In the genomic region with DNA sequence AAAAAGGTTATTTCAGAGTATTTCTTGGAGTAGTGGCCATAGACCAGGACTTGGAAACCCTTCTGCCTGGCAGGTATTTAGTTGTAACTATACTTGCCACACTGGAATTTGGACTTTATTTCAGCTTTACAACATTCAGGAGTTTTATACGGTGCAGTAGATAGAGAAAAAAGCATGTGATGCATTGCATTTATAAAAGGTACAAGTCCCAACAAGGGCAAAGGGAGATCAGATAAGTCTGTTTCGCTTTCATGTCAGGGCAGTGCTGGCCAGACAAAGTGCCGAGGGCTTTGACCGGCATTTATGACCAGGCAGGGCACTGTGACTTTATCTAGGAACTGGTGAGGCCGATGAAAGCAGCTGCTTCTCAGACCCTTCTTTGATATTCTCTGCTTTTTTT, we compare ENCODE assay signal across 1 cellular context.
TF ChIP-seq lines count a peak whose summit lies in the region.

No MANE protein-coding gene starts in this region.

TF ChIP-seq in IMR-90, 13 proteins besides CTCF, POLR2A, EP300 and RAD21 (continued from another document):
- TF ChIP-seq USF2 (IDR thresholded peaks at IDR 0.05; ENCODE audit: low read depth, low read length): no peak
- no peak for TF ChIP-seq MAFK (IDR thresholded peaks at IDR 0.05; ENCODE audit: low read depth, low read length)
- TF ChIP-seq BHLHE40 (IDR thresholded peaks at IDR 0.05; ENCODE audit: low read depth, low read length): no peak
- no peak for TF ChIP-seq NFE2L2 (IDR thresholded peaks at IDR 0.05; ENCODE audit: low read depth, low read length)
- no peak for TF ChIP-seq ELK1 (IDR thresholded peaks at IDR 0.05; ENCODE audit: borderline replicate concordance, low read depth, low read length)
- TF ChIP-seq MXI1 (IDR thresholded peaks at IDR 0.05; ENCODE audit: borderline replicate concordance, low read depth, low read length): no peak
- TF ChIP-seq RFX5 (IDR thresholded peaks at IDR 0.05; ENCODE audit: low read depth, low read length): no peak
- TF ChIP-seq RCOR1 (IDR thresholded peaks at IDR 0.05; ENCODE audit: insufficient replicate concordance, low read length): no peak
- TF ChIP-seq CHD1 (IDR thresholded peaks at IDR 0.05; ENCODE audit: low read depth, low read length): no peak
- TF ChIP-seq FOS (IDR thresholded peaks at IDR 0.05; ENCODE audit: low read depth, low read length): no peak
- no peak for TF ChIP-seq CEBPB (IDR thresholded peaks at IDR 0.05; ENCODE audit: low read depth, low read length)
TF ChIP-seq in IMR-90: peak in this region for 0.
